ENCODE assay signal across 12 cellular contexts in the genomic region with DNA sequence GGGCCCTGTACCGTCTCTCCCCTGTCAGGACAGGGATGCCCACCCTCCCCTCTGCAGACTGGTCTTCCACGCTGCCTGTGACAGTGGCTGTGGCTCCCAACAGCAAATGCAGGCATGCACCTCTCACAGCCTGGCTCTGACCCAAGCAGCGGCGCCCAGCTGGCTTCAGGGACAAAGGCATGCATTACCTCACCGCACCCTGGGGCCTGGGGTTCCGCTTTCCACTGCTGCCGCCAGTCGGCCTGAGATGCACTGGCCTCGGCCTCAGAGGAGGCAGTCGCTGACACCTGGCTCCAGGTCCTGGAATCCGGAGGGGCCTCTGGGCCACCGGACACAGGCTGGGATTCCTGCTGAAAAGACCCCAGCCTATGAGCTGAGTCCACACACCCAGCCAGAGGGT.
A peak's percentile ranks its signal among the peaks of the same experiment; 100 is the strongest.
DNase-seq lines count a peak whose midpoint lies in the region; ATAC-seq and TF ChIP-seq lines count a peak whose summit lies in the region.
"Had no signal": no experiment of that assay in that cellular context is flagged by ENCODE, and none has a peak within 500 bp of the region (broad histone marks: within the 10 kb centered on the region; RNA-seq: fewer than 3 reads in every experiment).

No MANE protein-coding gene starts in this region.

- no peaks in the 10 kb centered on the region for H3F3A ChIP-seq in GM23248 (ENCODE audit: insufficient read depth)

- no peaks in the 10 kb centered on the region for H4K20me1 ChIP-seq in GM23248 (ENCODE audit: insufficient read depth)

- no peaks in the 10 kb centered on the region for H3K27me3 Mint-ChIP-seq in osteocyte (ENCODE audit: unreplicated experiment)

- no peak for ATAC-seq in stimulated activated naive CD8-positive, alpha-beta T cell treated with anti-CD3 and anti-CD28 coated beads, Interleukin-15, Interleukin-2, amounts not matched to agents 100 U/mL and 50 U/mL, for 24 hours
- ATAC-seq: activated T-cell treated with anti-CD3 and anti-CD28 coated beads, Interleukin-2, amount 50 U/mL, for 4 hours; T-cell had no signal

- 19 to 33% methylated on average over 4 to 12 of the region's 12 CpGs for WGBS in GM23248 (ENCODE audit: low coverage in 1 of 2, low lambda C conversion rate in 2 of 2, missing lambda C conversion rate in 2 of 2), 2 experiments

- in situ Hi-C loops in GM23248 (cut with MboI): no loop called here

- H3K79me2 ChIP-seq in GM23248 (ENCODE audit: insufficient read depth): no peaks in the 10 kb centered on the region

- H3K9ac ChIP-seq in GM23248: no peak overlapping the region

- H3K36me3 ChIP-seq in GM23248 (ENCODE audit: low read depth): no peaks in the 10 kb centered on the region

- H3K4me3 ChIP-seq in GM23248: no peak overlapping the region
- no peak overlapping the region for H3K4me3 ChIP-seq in fibroblast of the aortic adventitia (ENCODE audit: low read depth, low read length)

- H3K27ac Mint-ChIP-seq in osteocyte (ENCODE audit: unreplicated experiment): no peak overlapping the region
- H3K27ac Mint-ChIP-seq: T-cell had no signal

- H2AFZ ChIP-seq in GM23248: no peak overlapping the region

- H3K4me1 Mint-ChIP-seq in osteocyte (ENCODE audit: unreplicated experiment): no peaks in the 10 kb centered on the region
- H3K4me1 Mint-ChIP-seq: T-cell had no signal

- no peaks in the 10 kb centered on the region for H3K36me3 Mint-ChIP-seq in osteocyte (ENCODE audit: unreplicated experiment)
- H3K36me3 Mint-ChIP-seq: T-cell had no signal

- no peaks in the 10 kb centered on the region for H3K9me2 ChIP-seq in GM23248 (ENCODE audit: insufficient read depth)

- H3K4me3 Mint-ChIP-seq in osteocyte (ENCODE audit: unreplicated experiment): no peak overlapping the region
- H3K4me3 Mint-ChIP-seq: activated T-cell treated with anti-CD3 and anti-CD28 coated beads, Interleukin-2, amount 50 U/mL, for 4 hours; nephron; T-cell had no signal

- H3K9me3 Mint-ChIP-seq in osteocyte (ENCODE audit: unreplicated experiment): no peaks in the 10 kb centered on the region
- H3K9me3 Mint-ChIP-seq: activated T-cell treated with anti-CD3 and anti-CD28 coated beads, Interleukin-2, amount 50 U/mL, for 4 hours; nephron; T-cell had no signal

- H3K9me3 ChIP-seq in GM23248 (ENCODE audit: low read depth): no peaks in the 10 kb centered on the region

- H3K27ac ChIP-seq in GM23248: no peak overlapping the region

- H3K27me3 ChIP-seq in GM23248 (replicated peaks; ENCODE audit: insufficient read depth): no peaks in the 10 kb centered on the region; the same call in 1 of the 2 replicates

- H3K4me1 ChIP-seq in GM23248 (ENCODE audit: insufficient read depth): no peaks in the 10 kb centered on the region

- TF ChIP-seq CTCF in fibroblast of the aortic adventitia (IDR thresholded peaks at IDR 0.05; ENCODE audit: insufficient read depth, low read length) (no peak), osteocyte (IDR thresholded peaks at IDR 0.05) (no peak)

- no peak overlapping the region for H3K4me2 ChIP-seq in GM23248 (ENCODE audit: unreplicated experiment)

- DNase-seq in GM23248 (peak; percentile 31), NCI-H2196 treated with DMSO at 0.1 percent for 48 hours (lab: John Stamatoyannopoulos, UW; ENCODE audit: unreplicated experiment) (peak; percentile 45), fibroblast of the aortic adventitia (ENCODE audit: low read depth) (peak; percentile 20), osteocyte (ENCODE audit: extremely low spot score, unreplicated experiment) (peak; percentile 83), glomerular visceral epithelial cell (ENCODE audit: extremely low spot score) (no peak), cortex of kidney (lab: John Stamatoyannopoulos, UW) (no peak), NOMO-1 treated with dmso at 0.1 percent for 144 hours (lab: John Stamatoyannopoulos, UW; ENCODE audit: unreplicated experiment) (no peak)
- DNase-seq in stimulated activated naive CD8-positive, alpha-beta T cell treated with anti-CD3 and anti-CD28 coated beads, Interleukin-15, Interleukin-2, amounts not matched to agents 100 U/mL and 50 U/mL, for 24 hours: no peak
- DNase-seq: activated T-cell treated with anti-CD3 and anti-CD28 coated beads, Interleukin-2, amount 50 U/mL, for 4 hours; NCI-H526 had no signal

Comparison
In these comparisons a context has a peak if more than half of its experiments do, and no peak if none do; other contexts are left out.
1. DNase-seq: peak in GM23248 (single experiment), NCI-H2196 treated with DMSO at 0.1 percent for 48 hours (single experiment), fibroblast of the aortic adventitia (single experiment) and osteocyte (single experiment); none in glomerular visceral epithelial cell (single experiment), stimulated activated naive CD8-positive, alpha-beta T cell treated with anti-CD3 and anti-CD28 coated beads, Interleukin-15, Interleukin-2, amounts not matched to agents 100 U/mL and 50 U/mL, for 24 hours (single experiment), cortex of kidney (single experiment) and NOMO-1 treated with dmso at 0.1 percent for 144 hours (single experiment).